Comparison of ENCODE assay signal across 9 cellular contexts in the genomic region with DNA sequence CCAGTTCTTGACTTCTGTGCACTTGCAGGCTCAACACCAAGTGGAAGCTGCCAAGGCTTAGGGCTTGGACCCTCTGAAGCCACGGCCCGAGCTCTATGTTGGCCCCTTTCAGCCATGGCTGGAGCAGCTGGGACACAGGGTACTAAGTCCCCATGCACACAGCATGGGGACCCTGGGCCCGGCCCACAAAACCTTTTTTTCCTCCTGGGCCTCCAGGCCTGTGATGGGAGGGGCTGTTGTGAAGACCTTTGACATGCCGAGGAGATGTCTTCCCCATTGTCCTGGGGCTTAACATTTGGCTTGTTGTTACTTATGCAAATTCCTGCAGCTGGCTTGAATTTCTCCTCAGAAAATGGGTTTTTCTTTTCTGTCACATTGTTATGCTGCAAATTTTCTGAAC.
"Had no signal": no experiment of that assay in that cellular context is flagged by ENCODE, and none has a peak within 500 bp of the region (broad histone marks: within the 10 kb centered on the region; RNA-seq: fewer than 3 reads in every experiment).

No MANE protein-coding gene starts in this region.

- ATAC-seq: HepG2 had no signal

- FAIRE-seq: HepG2 had no signal

- H3K27ac Mint-ChIP-seq: HFFc6, IgD-negative memory B cell had no signal

- H3K27ac ChIP-seq: GM23248, HL-60 had no signal

- H3K4me3 Mint-ChIP-seq: HFFc6 had no signal

- H3K4me3 ChIP-seq: GM23248 had no signal

- DNase-seq: GM23248, GOT3, H7, HCEC 1CT, HFFc6, KG1 had no signal
